ENCODE assay signal across 8 cellular contexts in genomic region chr2:89948102-89948501, GRCh38.
DNase-seq lines count a peak whose midpoint lies in the region; ATAC-seq, FAIRE-seq and TF ChIP-seq lines count a peak whose summit lies in the region.
"Not testable (repeated sequence)": the region's sequence is repeated elsewhere in the genome, so short reads cannot be mapped to it uniquely, and the experiment has no call there.

No MANE protein-coding gene starts in this region.

- SMC1A ChIA-PET in GM12878 (lab: Charles Lee; ENCODE audit: uncharacterized antibody, unreplicated experiment): not testable (repeated sequence)

- not testable (repeated sequence) for H4K20me1 ChIP-seq in DOHH2 (ENCODE audit: control insufficient read depth, insufficient read depth, low read depth, low read length); GM12878 (ENCODE audit: control insufficient read depth, insufficient read depth)

- peak; percentile 55 for ATAC-seq in GM19025 (IDR thresholded peaks at IDR 0.05; ENCODE audit: low read depth, unreplicated experiment)
- peak; percentile 62 for ATAC-seq in GM21576 (IDR thresholded peaks at IDR 0.05; ENCODE audit: unreplicated experiment)
- ATAC-seq in HG02884 (IDR thresholded peaks at IDR 0.05; ENCODE audit: unreplicated experiment): peak; percentile 86
- peak; percentile 61 for ATAC-seq in HG03442 (IDR thresholded peaks at IDR 0.05; ENCODE audit: unreplicated experiment)
- ATAC-seq in GM12878: peak; percentile 34; the same call in 1 of the 3 replicates

- not testable (repeated sequence) for H3F3A ChIP-seq in DOHH2 (ENCODE audit: control insufficient read depth, insufficient read depth)

- POLR2A ChIA-PET in GM12878 (lab: Charles Lee): not testable (repeated sequence)

- H3K9ac ChIP-seq in GM12878 (ENCODE audit: control insufficient read depth, insufficient read depth, low read length): not testable (repeated sequence)

- 0% methylated on average over 3 of the region's 3 CpGs for WGBS in GM12878 (ENCODE audit: insufficient coverage, insufficient replicate concordance, low lambda C conversion rate, missing lambda C conversion rate)

- TF ChIP-seq POLR2A in GM12878 (IDR thresholded peaks at IDR 0.05; ENCODE audit: low read depth, low read length): not testable (repeated sequence)

- H3K4me2 ChIP-seq in DOHH2 (ENCODE audit: low read length): peak overlapping the region; percentile 71
- H3K4me2 ChIP-seq in GM12878 (ENCODE audit: control insufficient read depth, insufficient read depth): not testable (repeated sequence)

- not testable (repeated sequence) for FAIRE-seq in GM12878 (lab: Jason Lieb, UNC)
- FAIRE-seq in urothelium cell line (lab: Jason Lieb, UNC): peak; percentile 9

- H2AFZ ChIP-seq in GM12878 (ENCODE audit: control insufficient read depth, low read depth, low read length): not testable (repeated sequence)

- not testable (repeated sequence) for H3K9me2 ChIP-seq in DOHH2 (replicated peaks; ENCODE audit: control insufficient read depth, low read length)

- H3K27me3 ChIP-seq in DOHH2 (ENCODE audit: control insufficient read depth, low read length); GM12878 (replicated peaks in 1 of 2; ENCODE audit: control insufficient read depth in 2 of 2, insufficient read depth in 2 of 2, low read length in 1 of 2): not testable (repeated sequence)

- intact Hi-C loops in GM12878 (cut with micrococcal nuclease; ENCODE audit: unreplicated experiment): not testable (repeated sequence)

- not testable (repeated sequence) for TF ChIP-seq EP300 in GM12878 (IDR thresholded peaks at IDR 0.05; ENCODE audit: borderline replicate concordance in 1 of 2, control insufficient read depth in 1 of 2, low read depth in 2 of 2, low read length in 2 of 2)

- peak; percentile 25 for DNase-seq in NAMALWA (ENCODE audit: low spot score)
- not testable (repeated sequence) for DNase-seq in GM12878 (ENCODE audit: low read depth, low spot score); urothelium cell line (ENCODE audit: low spot score)

- not testable (repeated sequence) for TF ChIP-seq RAD21 in GM12878 (IDR thresholded peaks at IDR 0.05; ENCODE audit: insufficient read depth, low read depth, low read length)

- in situ Hi-C loops in GM12878 (cut with MboI): not testable (repeated sequence)

- H3K4me3 ChIP-seq in DOHH2 (ENCODE audit: low read length): peak overlapping the region; percentile 69
- H3K4me3 ChIP-seq in GM12878: not testable (repeated sequence)

- CTCF ChIA-PET in GM12878 (lab: Yijun Ruan, JAX): not testable (repeated sequence)

- not testable (repeated sequence) for BruUV-seq in GM12878 (replicated peaks; lab: Mats Ljungman, UMichigan)

- H3K79me2 ChIP-seq in DOHH2 (ENCODE audit: control insufficient read depth, low read length); GM12878 (ENCODE audit: control insufficient read depth, insufficient read depth, low read length): not testable (repeated sequence)

- peak overlapping the region; percentile 57 for H3K27ac ChIP-seq in DOHH2 (ENCODE audit: low read depth, low read length)
- not testable (repeated sequence) for H3K27ac ChIP-seq in GM12878 (ENCODE audit: control insufficient read depth, insufficient read depth)

- peaks cover 16% of the 10 kb centered on the region for H3K4me1 ChIP-seq in DOHH2 (ENCODE audit: control insufficient read depth, low read length)
- not testable (repeated sequence) for H3K4me1 ChIP-seq in GM12878 (ENCODE audit: control insufficient read depth, insufficient read depth, low read length)

- RAD21 ChIA-PET in GM12878 (lab: Charles Lee; ENCODE audit: unreplicated experiment): not testable (repeated sequence)

- H3K36me3 ChIP-seq in DOHH2 (ENCODE audit: control insufficient read depth, low read length); GM12878 (ENCODE audit: control insufficient read depth in 2 of 2, insufficient read depth in 2 of 2, low read length in 1 of 2): not testable (repeated sequence)

- TF ChIP-seq CTCF in DOHH2 (IDR thresholded peaks at IDR 0.05; ENCODE audit: low read depth, low read length, poor library complexity, severe bottlenecking); GM12878 (IDR thresholded peaks at IDR 0.05 in 2 of 3, conservative IDR thresholded peaks at IDR 0.05 in 1 of 3; ENCODE audit: control insufficient read depth in 2 of 3, extremely low read depth in 1 of 3, insufficient read depth in 1 of 3, low read depth in 3 of 3, low read length in 3 of 3): not testable (repeated sequence)

- not testable (repeated sequence) for H3K9me3 ChIP-seq in DOHH2 (ENCODE audit: control insufficient read depth, insufficient read depth, low read length); GM12878 (replicated peaks; ENCODE audit: control insufficient read depth, insufficient read depth, low read length)

Comparison
In these comparisons a context has a peak if more than half of its experiments do, and no peak if none do; other contexts are left out.
1. ATAC-seq: peak in every context shown above with its lines; median percentile 86 in HG02884; 62 in GM21576; 61 in HG03442; 55 in GM19025; 34 in GM12878.